In the genomic region with DNA sequence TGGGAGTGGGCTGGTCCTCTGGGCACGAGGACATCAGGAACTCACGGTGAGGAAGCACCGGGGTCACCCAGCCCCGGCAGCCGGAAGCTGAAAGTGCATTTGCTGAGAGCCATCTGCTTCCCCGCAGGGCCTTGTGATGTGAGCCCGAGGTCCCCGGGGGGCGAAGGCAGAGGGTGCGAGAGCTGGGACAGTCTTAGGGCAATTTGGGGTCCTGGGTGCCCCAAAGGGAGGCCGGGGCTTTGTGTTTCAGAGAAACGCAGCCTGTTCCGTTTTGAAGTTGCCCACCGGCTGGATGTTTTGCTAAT, we compare ENCODE assay signal across 1 cellular context.
TF ChIP-seq lines count a peak whose summit lies in the region.

No MANE protein-coding gene starts in this region.

TF ChIP-seq in SK-N-SH treated with all-trans-retinoic acid at 6 μM for 48 hours, 23 proteins besides CTCF, POLR2A, EP300 and RAD21 (continued from another document):
- TF ChIP-seq, protein P1, sequence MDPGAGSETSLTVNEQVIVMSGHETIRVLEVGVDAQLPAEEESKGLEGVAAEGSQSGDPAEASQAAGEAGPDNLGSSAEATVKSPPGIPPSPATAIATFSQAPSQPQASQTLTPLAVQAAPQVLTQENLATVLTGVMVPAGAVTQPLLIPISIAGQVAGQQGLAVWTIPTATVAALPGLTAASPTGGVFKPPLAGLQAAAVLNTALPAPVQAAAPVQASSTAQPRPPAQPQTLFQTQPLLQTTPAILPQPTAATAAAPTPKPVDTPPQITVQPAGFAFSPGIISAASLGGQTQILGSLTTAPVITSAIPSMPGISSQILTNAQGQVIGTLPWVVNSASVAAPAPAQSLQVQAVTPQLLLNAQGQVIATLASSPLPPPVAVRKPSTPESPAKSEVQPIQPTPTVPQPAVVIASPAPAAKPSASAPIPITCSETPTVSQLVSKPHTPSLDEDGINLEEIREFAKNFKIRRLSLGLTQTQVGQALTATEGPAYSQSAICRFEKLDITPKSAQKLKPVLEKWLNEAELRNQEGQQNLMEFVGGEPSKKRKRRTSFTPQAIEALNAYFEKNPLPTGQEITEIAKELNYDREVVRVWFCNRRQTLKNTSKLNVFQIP (CRISPR knock-in tag; IDR thresholded peaks at IDR 0.05; ENCODE audit: borderline replicate concordance, low read depth), result no peak
- TF ChIP-seq ZC3H10 (CRISPR knock-in tag; IDR thresholded peaks at IDR 0.05), result no peak
- no peak for TF ChIP-seq RARB (CRISPR knock-in tag; IDR thresholded peaks at IDR 0.05)
- TF ChIP-seq SNAI2 (CRISPR knock-in tag; IDR thresholded peaks at IDR 0.05), result no peak
- no peak for TF ChIP-seq ZNF70 (CRISPR knock-in tag; IDR thresholded peaks at IDR 0.05)
- TF ChIP-seq ESRRG (CRISPR knock-in tag; IDR thresholded peaks at IDR 0.05), result no peak
TF ChIP-seq in SK-N-SH treated with all-trans-retinoic acid at 6 μM for 48 hours: peak in this region for 0.
